9 cellular contexts compared by ENCODE assay signal in the genomic region with DNA sequence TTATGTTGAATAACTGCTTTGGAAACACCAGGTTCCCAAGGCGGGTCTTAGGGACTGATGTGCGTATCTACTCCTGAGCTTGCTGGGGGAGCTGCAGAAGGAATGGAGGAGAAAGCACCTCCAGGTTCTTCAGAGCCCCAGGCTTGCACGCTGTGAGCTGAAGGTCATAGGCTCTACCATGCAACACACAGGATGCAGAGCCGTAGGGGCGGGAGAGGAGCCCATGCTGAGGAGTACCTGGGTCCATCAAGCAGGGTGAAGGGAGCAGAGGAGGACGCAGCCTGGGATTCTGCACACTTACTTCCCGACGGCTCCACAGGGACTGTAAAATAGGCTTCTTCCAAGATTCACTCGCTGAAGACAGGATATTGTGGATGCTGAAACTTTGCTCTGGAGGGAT.
"Had no signal": no experiment of that assay in that cellular context is flagged by ENCODE, and none has a peak within 500 bp of the region (broad histone marks: within the 10 kb centered on the region; RNA-seq: fewer than 3 reads in every experiment).

No MANE protein-coding gene starts in this region.

- ATAC-seq: HCT116 had no signal

- H3K27ac ChIP-seq: GM23248 had no signal

- H3K4me3 ChIP-seq: GM23248, HAP-1 had no signal

- H3K4me3 Mint-ChIP-seq: H9, HFFc6 had no signal

- FAIRE-seq: H54 had no signal

- H2AFZ ChIP-seq: GM23248 had no signal

- H3K27ac Mint-ChIP-seq: H9, HFFc6 had no signal

- H3K9ac ChIP-seq: GM23248 had no signal

- H3K36me3 ChIP-seq: HAP-1 had no signal

- H3K4me1 ChIP-seq: HAP-1 had no signal

- DNase-seq: GM23248, GOT3, H7, H9, HCEC 1CT, HFFc6 had no signal

- H3K9me3 ChIP-seq: HAP-1 had no signal
